In genomic region chr9:35884908-35885307, GRCh38 we compare ENCODE assay signal across 21 cellular contexts. TPM values are rescaled to one million over a fixed set of nuclear protein-coding genes. Genes with fewer than 3 reads are reported as not detected.
"Had no signal": no experiment of that assay in that cellular context is flagged by ENCODE, and none has a peak within 500 bp of the region (broad histone marks: within the 10 kb centered on the region; RNA-seq: fewer than 3 reads in every experiment).

No MANE protein-coding gene starts in this region.

RNA-seq across cellular contexts. Expression of gene OR13J1, which starts 14.7 kb away (rescaled TPM):
- total RNA-seq: activated naive CD4-positive, alpha-beta T cell treated with anti-CD3 and anti-CD28 coated beads for 36 hours; activated naive CD4-positive, alpha-beta T cell treated with anti-CD3 and anti-CD28 coated beads, Interleukin-2, amount 50 U/mL, for 72 hours; activated naive CD8-positive, alpha-beta T cell treated with anti-CD3 and anti-CD28 coated beads for 36 hours; activated naive CD8-positive, alpha-beta T cell treated with anti-CD3 and anti-CD28 coated beads, Interleukin-2, amount 10 ng/mL, durations not matched to agents 7 days and 5 days; activated T-cell treated with anti-CD3 and anti-CD28 coated beads, Interleukin-2, amount 50 U/mL, for 4 hours; activated T-cell treated with anti-CD3 and anti-CD28 coated beads, Interleukin-2, amount 50 U/mL, for 72 hours; activated T-helper 1 cell treated with anti-CD3 and anti-CD28 coated beads, Interleukin-12 subunit alpha, Interleukin-12 subunit beta, Interleukin-2, Interleukin-4 antibody, amounts not matched to agents 30 ng/mL and 10 ng/mL and 1 ng/mL, durations not matched to agents 14 hours and 24 hours and 36 hours; activated T-helper 17 cell treated with anti-CD3 and anti-CD28 coated beads, Interleukin-2, amount 50 U/mL, for 72 hours; activated T-helper 2 cell treated with anti-CD3 and anti-CD28 coated beads, Interferon-gamma antibody, Interleukin-2, Interleukin-4, amounts not matched to agents 10 μg/mL and 5 μg/mL and 100 μg/mL, durations not matched to agents 14 hours and 24 hours and 36 hours; adrenal gland; aorta; ascending aorta; astrocyte; body of pancreas; breast epithelium; bronchial epithelial cell; cardiac muscle cell; cardiac septum; cerebellum; chondrocyte had no signal
- polyA plus RNA-seq: adipose tissue, adrenal gland, aorta, cardiac muscle cell had no signal

RNA-seq across cellular contexts. Expression of gene HRCT1, which starts 21.1 kb away (rescaled TPM):
- total RNA-seq: activated naive CD4-positive, alpha-beta T cell treated with anti-CD3 and anti-CD28 coated beads for 36 hours; activated naive CD4-positive, alpha-beta T cell treated with anti-CD3 and anti-CD28 coated beads, Interleukin-2, amount 50 U/mL, for 72 hours; activated naive CD8-positive, alpha-beta T cell treated with anti-CD3 and anti-CD28 coated beads for 36 hours; activated naive CD8-positive, alpha-beta T cell treated with anti-CD3 and anti-CD28 coated beads, Interleukin-2, amount 10 ng/mL, durations not matched to agents 7 days and 5 days; activated T-cell treated with anti-CD3 and anti-CD28 coated beads, Interleukin-2, amount 50 U/mL, for 4 hours; activated T-cell treated with anti-CD3 and anti-CD28 coated beads, Interleukin-2, amount 50 U/mL, for 72 hours; activated T-helper 1 cell treated with anti-CD3 and anti-CD28 coated beads, Interleukin-12 subunit alpha, Interleukin-12 subunit beta, Interleukin-2, Interleukin-4 antibody, amounts not matched to agents 30 ng/mL and 10 ng/mL and 1 ng/mL, durations not matched to agents 14 hours and 24 hours and 36 hours; activated T-helper 17 cell treated with anti-CD3 and anti-CD28 coated beads, Interleukin-2, amount 50 U/mL, for 72 hours; activated T-helper 2 cell treated with anti-CD3 and anti-CD28 coated beads, Interferon-gamma antibody, Interleukin-2, Interleukin-4, amounts not matched to agents 10 μg/mL and 5 μg/mL and 100 μg/mL, durations not matched to agents 14 hours and 24 hours and 36 hours; cardiac muscle cell; cerebellum had no signal
- polyA plus RNA-seq: cardiac muscle cell had no signal

RNA-seq across cellular contexts. Expression of gene SPAAR, which starts 24.4 kb away (rescaled TPM):
- total RNA-seq: activated naive CD4-positive, alpha-beta T cell treated with anti-CD3 and anti-CD28 coated beads for 36 hours; activated naive CD4-positive, alpha-beta T cell treated with anti-CD3 and anti-CD28 coated beads, Interleukin-2, amount 50 U/mL, for 72 hours; activated naive CD8-positive, alpha-beta T cell treated with anti-CD3 and anti-CD28 coated beads for 36 hours; activated naive CD8-positive, alpha-beta T cell treated with anti-CD3 and anti-CD28 coated beads, Interleukin-2, amount 10 ng/mL, durations not matched to agents 7 days and 5 days; activated T-cell treated with anti-CD3 and anti-CD28 coated beads, Interleukin-2, amount 50 U/mL, for 4 hours; activated T-cell treated with anti-CD3 and anti-CD28 coated beads, Interleukin-2, amount 50 U/mL, for 72 hours; activated T-helper 1 cell treated with anti-CD3 and anti-CD28 coated beads, Interleukin-12 subunit alpha, Interleukin-12 subunit beta, Interleukin-2, Interleukin-4 antibody, amounts not matched to agents 30 ng/mL and 10 ng/mL and 1 ng/mL, durations not matched to agents 14 hours and 24 hours and 36 hours; activated T-helper 17 cell treated with anti-CD3 and anti-CD28 coated beads, Interleukin-2, amount 50 U/mL, for 72 hours; activated T-helper 2 cell treated with anti-CD3 and anti-CD28 coated beads, Interferon-gamma antibody, Interleukin-2, Interleukin-4, amounts not matched to agents 10 μg/mL and 5 μg/mL and 100 μg/mL, durations not matched to agents 14 hours and 24 hours and 36 hours; bronchial epithelial cell had no signal

RNA-seq across cellular contexts. Expression of gene FAM221B, which starts 56.4 kb away (rescaled TPM):
- total RNA-seq: activated naive CD4-positive, alpha-beta T cell treated with anti-CD3 and anti-CD28 coated beads for 36 hours; activated naive CD4-positive, alpha-beta T cell treated with anti-CD3 and anti-CD28 coated beads, Interleukin-2, amount 50 U/mL, for 72 hours; activated naive CD8-positive, alpha-beta T cell treated with anti-CD3 and anti-CD28 coated beads for 36 hours; activated naive CD8-positive, alpha-beta T cell treated with anti-CD3 and anti-CD28 coated beads, Interleukin-2, amount 10 ng/mL, durations not matched to agents 7 days and 5 days; activated T-cell treated with anti-CD3 and anti-CD28 coated beads, Interleukin-2, amount 50 U/mL, for 4 hours; activated T-cell treated with anti-CD3 and anti-CD28 coated beads, Interleukin-2, amount 50 U/mL, for 72 hours; activated T-helper 1 cell treated with anti-CD3 and anti-CD28 coated beads, Interleukin-12 subunit alpha, Interleukin-12 subunit beta, Interleukin-2, Interleukin-4 antibody, amounts not matched to agents 30 ng/mL and 10 ng/mL and 1 ng/mL, durations not matched to agents 14 hours and 24 hours and 36 hours; activated T-helper 17 cell treated with anti-CD3 and anti-CD28 coated beads, Interleukin-2, amount 50 U/mL, for 72 hours; activated T-helper 2 cell treated with anti-CD3 and anti-CD28 coated beads, Interferon-gamma antibody, Interleukin-2, Interleukin-4, amounts not matched to agents 10 μg/mL and 5 μg/mL and 100 μg/mL, durations not matched to agents 14 hours and 24 hours and 36 hours; aorta; ascending aorta; astrocyte; bronchial epithelial cell; cardiac muscle cell; cardiac septum; cerebellum; chondrocyte had no signal
